15 cellular contexts compared by ENCODE assay signal in the genomic region with DNA sequence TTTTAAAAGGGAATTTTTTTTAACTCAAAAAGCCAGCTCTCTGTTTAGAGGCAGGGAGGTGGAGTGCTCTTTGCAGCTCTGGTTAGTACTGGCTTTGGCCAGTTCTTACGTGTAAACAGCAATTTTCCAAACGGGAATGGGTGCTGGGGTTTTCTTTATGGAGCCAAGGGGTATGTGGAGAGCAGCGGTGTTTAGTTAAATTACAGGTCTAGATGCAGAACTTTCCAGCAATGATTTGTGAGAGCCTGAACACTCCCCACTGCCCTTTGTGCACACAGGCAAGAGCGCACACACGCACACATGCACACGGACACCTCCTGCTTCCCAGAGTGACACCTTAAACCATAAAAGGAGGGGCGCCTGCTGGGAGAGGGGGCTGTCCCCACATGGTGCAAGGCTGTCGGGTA.
DNase-seq lines count a peak whose midpoint lies in the region; ATAC-seq, FAIRE-seq and TF ChIP-seq lines count a peak whose summit lies in the region.
"Had no signal": no experiment of that assay in that cellular context is flagged by ENCODE, and none has a peak within 500 bp of the region (broad histone marks: within the 10 kb centered on the region; RNA-seq: fewer than 3 reads in every experiment).

No MANE protein-coding gene starts in this region.

- WGBS in endodermal cell (ENCODE audit: insufficient coverage in 1 of 2, insufficient read length in 1 of 2), 2 experiments: 86 to 88% methylated on average over 1 to 8 of the region's 8 CpGs
- WGBS in psoas muscle, 3 donors: 34 to 61% (median 39%) methylated on average over 8 of the region's 8 CpGs

- DNase-seq in NCI-H1092 (lab: John Stamatoyannopoulos, UW) (peak; percentile 80), NCI-H2171 (lab: John Stamatoyannopoulos, UW) (peak; percentile 92), endodermal cell (no peak), psoas muscle (no peak), activated gamma-delta T cell treated with Interleukin-2 at 50 U/mL for 16 hours (no peak), GM12891 (ENCODE audit: insufficient read length, low spot score) (no peak), glomerular visceral epithelial cell (ENCODE audit: extremely low spot score) (no peak)
- DNase-seq: activated CD8-positive, alpha-beta memory T cell treated with anti-CD3 and anti-CD28 coated beads, Interleukin-2, amount 50 U/mL, for 48 hours; AML-193; effector CD8-positive, alpha-beta T cell; SIG-M5; stimulated activated CD4-positive, alpha-beta T cell treated with anti-CD3 and anti-CD28 coated beads, Interleukin-15, amount 100 ng/mL, for 24 hours; stomach had no signal

- H3K27ac Mint-ChIP-seq in endodermal cell: peak overlapping the region; percentile 48

- peaks cover 28% of the 10 kb centered on the region for H3K4me1 Mint-ChIP-seq in endodermal cell

- peaks cover 31% of the 10 kb centered on the region for H3K36me3 Mint-ChIP-seq in endodermal cell (ENCODE audit: low read depth)

- TF ChIP-seq CTCF in endodermal cell (conservative IDR thresholded peaks at IDR 0.05): no peak
- no peak for TF ChIP-seq CTCF in psoas muscle (IDR thresholded peaks at IDR 0.05)

- H3K4me3 ChIP-seq in endodermal cell (ENCODE audit: low read length) (no peak overlapping the region), psoas muscle (no peak overlapping the region)
- H3K4me3 ChIP-seq: stomach had no signal

- no peak for FAIRE-seq in GM12891 (lab: Jason Lieb, UNC)

- ATAC-seq in psoas muscle (peak; percentile 45 to 67 (median 64)), HG02763 (IDR thresholded peaks at IDR 0.05; ENCODE audit: unreplicated experiment) (no peak)

- TF ChIP-seq POLR2A in GM12891 (IDR thresholded peaks at IDR 0.05; ENCODE audit: low read depth, low read length): no peak

- H3K36me3 ChIP-seq in endodermal cell (ENCODE audit: control insufficient read depth, insufficient read depth, low read length) (no peaks in the 10 kb centered on the region), psoas muscle (ENCODE audit: insufficient read depth in 1 of 2, low read depth in 1 of 2) (no peaks in the 10 kb centered on the region)

- no peak overlapping the region for H3K9ac ChIP-seq in endodermal cell (ENCODE audit: extremely low read depth, low read length, poor library complexity, severe bottlenecking)
- H3K9ac ChIP-seq: KMS-11 had no signal

- H3K9me3 Mint-ChIP-seq in endodermal cell: peaks cover 18% of the 10 kb centered on the region

- intact Hi-C loops in psoas muscle (cut with DNase I): no loop called here

- H3K9me3 ChIP-seq in endodermal cell (ENCODE audit: control insufficient read depth, low read length) (peaks cover 19% of the 10 kb centered on the region), psoas muscle (peaks cover 14% of the 10 kb centered on the region)

- no peaks in the 10 kb centered on the region for H3K4me1 ChIP-seq in endodermal cell (ENCODE audit: control insufficient read depth, insufficient read depth, low read length)
- peaks cover 17% of the 10 kb centered on the region for H3K4me1 ChIP-seq in psoas muscle

- H3K27ac ChIP-seq in endodermal cell (ENCODE audit: low read depth, low read length) (peak overlapping the region; percentile 76), psoas muscle (peak overlapping the region; percentile 16)
- H3K27ac ChIP-seq: KMS-11, stomach had no signal

- H3K27me3 Mint-ChIP-seq in endodermal cell (ENCODE audit: insufficient read depth): no peaks in the 10 kb centered on the region

- H3K27me3 ChIP-seq in endodermal cell (ENCODE audit: control insufficient read depth, insufficient read depth, low read length, poor library complexity, severe bottlenecking) (no peaks in the 10 kb centered on the region), psoas muscle (ENCODE audit: insufficient read depth in 3 of 3, low read length in 2 of 3) (no peaks in the 10 kb centered on the region)
- H3K27me3 ChIP-seq: stomach had no signal

- H3K4me3 Mint-ChIP-seq in endodermal cell: no peak overlapping the region

TF ChIP-seq in GM12891, 5 proteins besides CTCF, POLR2A, EP300 and RAD21:
- TF ChIP-seq PAX5 (IDR thresholded peaks at IDR 0.05; ENCODE audit: insufficient read depth, low read length, severe bottlenecking): no peak
- TF ChIP-seq TAF1 (IDR thresholded peaks at IDR 0.05; ENCODE audit: low read depth, low read length): no peak
- TF ChIP-seq POU2F2 (IDR thresholded peaks at IDR 0.05; ENCODE audit: low read depth, low read length): no peak
- TF ChIP-seq SPI1 (IDR thresholded peaks at IDR 0.05; ENCODE audit: low read depth, low read length): no peak

Comparison
In these comparisons a context has a peak if more than half of its experiments do, and no peak if none do; other contexts are left out.
1. DNase-seq: peak in NCI-H1092 (single experiment) and NCI-H2171 (single experiment); none in endodermal cell (single experiment), psoas muscle (0 of 2), activated gamma-delta T cell treated with Interleukin-2 at 50 U/mL for 16 hours (single experiment), GM12891 (single experiment) and glomerular visceral epithelial cell (single experiment).